2 cellular contexts compared by ENCODE assay signal in the genomic region with DNA sequence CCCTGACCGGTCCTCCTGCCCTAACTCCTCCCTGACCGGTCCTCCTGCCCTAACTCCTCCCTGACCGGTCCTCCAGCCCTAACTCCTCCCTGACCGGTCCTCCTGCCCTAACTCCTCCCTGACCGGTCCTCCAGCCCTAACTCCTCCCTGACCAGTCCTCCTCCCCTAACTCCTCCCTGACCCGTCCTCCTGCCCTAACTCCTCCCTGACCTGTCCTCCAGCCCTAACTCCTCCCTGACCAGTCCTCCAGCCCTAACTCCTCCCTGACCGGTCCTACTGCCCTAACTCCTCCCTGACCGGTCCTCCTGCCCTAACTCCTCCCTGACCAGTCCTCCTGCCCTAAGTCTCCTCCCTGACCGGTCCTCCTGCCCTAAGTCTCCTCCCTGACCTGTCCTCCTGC. TPM values are rescaled to one million over a fixed set of nuclear protein-coding genes. Genes with fewer than 3 reads are reported as not detected.
"Had no signal": no experiment of that assay in that cellular context is flagged by ENCODE, and none has a peak within 500 bp of the region (broad histone marks: within the 10 kb centered on the region; RNA-seq: fewer than 3 reads in every experiment).

No MANE protein-coding gene starts in this region.

RNA-seq across cellular contexts. Expression of gene MUC20, which starts 7.6 kb away (rescaled TPM):
- total RNA-seq: GM23338, HT1080 had no signal
